2 cellular contexts compared by ENCODE assay signal in the genomic region with DNA sequence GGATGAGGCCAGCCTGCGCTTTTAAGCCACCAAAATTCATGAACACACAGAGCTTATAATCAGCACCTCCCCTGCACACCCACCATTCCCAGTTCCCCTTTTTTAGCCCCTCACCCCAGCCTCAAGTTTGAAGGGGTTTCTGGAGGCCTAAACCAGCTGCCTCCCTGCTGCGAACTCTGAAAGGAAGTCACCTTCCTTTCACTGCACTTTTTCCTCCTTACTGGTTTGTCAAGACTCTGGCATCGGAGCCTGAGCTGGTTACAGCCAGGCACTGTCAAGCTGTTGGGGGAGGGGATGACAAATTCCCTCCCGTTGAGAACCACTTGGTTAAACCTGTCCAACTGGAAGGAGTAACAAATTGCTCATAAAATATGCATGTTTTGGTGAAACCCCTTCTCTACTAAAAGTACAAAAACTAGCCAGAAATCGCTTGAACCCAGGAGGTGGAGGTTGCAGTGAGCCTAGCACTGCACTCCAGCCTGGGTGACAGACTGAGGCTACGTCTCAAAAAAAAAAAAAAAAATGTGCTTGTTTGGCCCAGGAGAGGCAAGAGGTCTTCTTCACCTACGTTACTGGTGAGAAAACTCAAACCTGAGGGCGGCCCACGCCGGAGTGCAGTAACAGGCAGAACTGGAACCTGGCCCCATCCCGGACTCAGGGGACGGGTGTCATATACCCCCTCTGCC.
A peak's percentile ranks its signal among the peaks of the same experiment; 100 is the strongest.
TF ChIP-seq lines count a peak whose summit lies in the region.

No MANE protein-coding gene starts in this region.

TF ChIP-seq in GM12878, 131 proteins besides CTCF, POLR2A, EP300 and RAD21 (continues in another document):
- TF ChIP-seq, protein P1, sequence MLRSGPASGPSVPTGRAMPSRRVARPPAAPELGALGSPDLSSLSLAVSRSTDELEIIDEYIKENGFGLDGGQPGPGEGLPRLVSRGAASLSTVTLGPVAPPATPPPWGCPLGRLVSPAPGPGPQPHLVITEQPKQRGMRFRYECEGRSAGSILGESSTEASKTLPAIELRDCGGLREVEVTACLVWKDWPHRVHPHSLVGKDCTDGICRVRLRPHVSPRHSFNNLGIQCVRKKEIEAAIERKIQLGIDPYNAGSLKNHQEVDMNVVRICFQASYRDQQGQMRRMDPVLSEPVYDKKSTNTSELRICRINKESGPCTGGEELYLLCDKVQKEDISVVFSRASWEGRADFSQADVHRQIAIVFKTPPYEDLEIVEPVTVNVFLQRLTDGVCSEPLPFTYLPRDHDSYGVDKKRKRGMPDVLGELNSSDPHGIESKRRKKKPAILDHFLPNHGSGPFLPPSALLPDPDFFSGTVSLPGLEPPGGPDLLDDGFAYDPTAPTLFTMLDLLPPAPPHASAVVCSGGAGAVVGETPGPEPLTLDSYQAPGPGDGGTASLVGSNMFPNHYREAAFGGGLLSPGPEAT (IDR thresholded peaks at IDR 0.05; ENCODE audit: low read depth): 0 out of 2 replicates have a peak, but pooled peaks have one; percentile 78
- TF ChIP-seq TBL1XR1 (IDR thresholded peaks at IDR 0.05; ENCODE audit: low read depth, low read length): 0 out of 2 replicates have a peak, but pooled peaks have one; percentile 38
- no peak for TF ChIP-seq CBX3 (IDR thresholded peaks at IDR 0.05; ENCODE audit: borderline replicate concordance, low read depth)
- TF ChIP-seq SREBF2 (IDR thresholded peaks at IDR 0.05; ENCODE audit: low read length): no peak
- TF ChIP-seq, protein P2, sequence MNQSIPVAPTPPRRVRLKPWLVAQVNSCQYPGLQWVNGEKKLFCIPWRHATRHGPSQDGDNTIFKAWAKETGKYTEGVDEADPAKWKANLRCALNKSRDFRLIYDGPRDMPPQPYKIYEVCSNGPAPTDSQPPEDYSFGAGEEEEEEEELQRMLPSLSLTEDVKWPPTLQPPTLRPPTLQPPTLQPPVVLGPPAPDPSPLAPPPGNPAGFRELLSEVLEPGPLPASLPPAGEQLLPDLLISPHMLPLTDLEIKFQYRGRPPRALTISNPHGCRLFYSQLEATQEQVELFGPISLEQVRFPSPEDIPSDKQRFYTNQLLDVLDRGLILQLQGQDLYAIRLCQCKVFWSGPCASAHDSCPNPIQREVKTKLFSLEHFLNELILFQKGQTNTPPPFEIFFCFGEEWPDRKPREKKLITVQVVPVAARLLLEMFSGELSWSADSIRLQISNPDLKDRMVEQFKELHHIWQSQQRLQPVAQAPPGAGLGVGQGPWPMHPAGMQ (IDR thresholded peaks at IDR 0.05; ENCODE audit: borderline replicate concordance): 0 out of 2 replicates have a peak, but pooled peaks have one; percentile 6
- TF ChIP-seq EZH2 (IDR thresholded peaks at IDR 0.05; ENCODE audit: borderline replicate concordance, control insufficient read depth, low read depth, low read length): no peak
- TF ChIP-seq, protein P3, sequence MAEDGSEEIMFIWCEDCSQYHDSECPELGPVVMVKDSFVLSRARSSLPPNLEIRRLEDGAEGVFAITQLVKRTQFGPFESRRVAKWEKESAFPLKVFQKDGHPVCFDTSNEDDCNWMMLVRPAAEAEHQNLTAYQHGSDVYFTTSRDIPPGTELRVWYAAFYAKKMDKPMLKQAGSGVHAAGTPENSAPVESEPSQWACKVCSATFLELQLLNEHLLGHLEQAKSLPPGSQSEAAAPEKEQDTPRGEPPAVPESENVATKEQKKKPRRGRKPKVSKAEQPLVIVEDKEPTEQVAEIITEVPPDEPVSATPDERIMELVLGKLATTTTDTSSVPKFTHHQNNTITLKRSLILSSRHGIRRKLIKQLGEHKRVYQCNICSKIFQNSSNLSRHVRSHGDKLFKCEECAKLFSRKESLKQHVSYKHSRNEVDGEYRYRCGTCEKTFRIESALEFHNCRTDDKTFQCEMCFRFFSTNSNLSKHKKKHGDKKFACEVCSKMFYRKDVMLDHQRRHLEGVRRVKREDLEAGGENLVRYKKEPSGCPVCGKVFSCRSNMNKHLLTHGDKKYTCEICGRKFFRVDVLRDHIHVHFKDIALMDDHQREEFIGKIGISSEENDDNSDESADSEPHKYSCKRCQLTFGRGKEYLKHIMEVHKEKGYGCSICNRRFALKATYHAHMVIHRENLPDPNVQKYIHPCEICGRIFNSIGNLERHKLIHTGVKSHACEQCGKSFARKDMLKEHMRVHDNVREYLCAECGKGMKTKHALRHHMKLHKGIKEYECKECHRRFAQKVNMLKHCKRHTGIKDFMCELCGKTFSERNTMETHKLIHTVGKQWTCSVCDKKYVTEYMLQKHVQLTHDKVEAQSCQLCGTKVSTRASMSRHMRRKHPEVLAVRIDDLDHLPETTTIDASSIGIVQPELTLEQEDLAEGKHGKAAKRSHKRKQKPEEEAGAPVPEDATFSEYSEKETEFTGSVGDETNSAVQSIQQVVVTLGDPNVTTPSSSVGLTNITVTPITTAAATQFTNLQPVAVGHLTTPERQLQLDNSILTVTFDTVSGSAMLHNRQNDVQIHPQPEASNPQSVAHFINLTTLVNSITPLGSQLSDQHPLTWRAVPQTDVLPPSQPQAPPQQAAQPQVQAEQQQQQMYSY (CRISPR knock-in tag; IDR thresholded peaks at IDR 0.05): no peak
- TF ChIP-seq RB1 (IDR thresholded peaks at IDR 0.05; ENCODE audit: borderline replicate concordance): peak; percentile 39; the same call in 1 of the 2 replicates
- TF ChIP-seq PML (IDR thresholded peaks at IDR 0.05; ENCODE audit: low read length): peak; percentile 87
- peak in 1 of 2 experiments; percentile 82; a peak in 2 of 3 replicates for TF ChIP-seq EGR1 (IDR thresholded peaks at IDR 0.05; ENCODE audit: borderline replicate concordance in 1 of 2, low read depth in 2 of 2, low read length in 2 of 2)
- TF ChIP-seq SIX5 (IDR thresholded peaks at IDR 0.05; ENCODE audit: low read depth, low read length, severe bottlenecking): no peak
- TF ChIP-seq MTA2 (IDR thresholded peaks at IDR 0.05; ENCODE audit: low read depth): peak; percentile 86
- TF ChIP-seq, protein P4, sequence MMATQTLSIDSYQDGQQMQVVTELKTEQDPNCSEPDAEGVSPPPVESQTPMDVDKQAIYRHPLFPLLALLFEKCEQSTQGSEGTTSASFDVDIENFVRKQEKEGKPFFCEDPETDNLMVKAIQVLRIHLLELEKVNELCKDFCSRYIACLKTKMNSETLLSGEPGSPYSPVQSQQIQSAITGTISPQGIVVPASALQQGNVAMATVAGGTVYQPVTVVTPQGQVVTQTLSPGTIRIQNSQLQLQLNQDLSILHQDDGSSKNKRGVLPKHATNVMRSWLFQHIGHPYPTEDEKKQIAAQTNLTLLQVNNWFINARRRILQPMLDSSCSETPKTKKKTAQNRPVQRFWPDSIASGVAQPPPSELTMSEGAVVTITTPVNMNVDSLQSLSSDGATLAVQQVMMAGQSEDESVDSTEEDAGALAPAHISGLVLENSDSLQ (IDR thresholded peaks at IDR 0.05): peak; percentile 27; the same call in 1 of the 2 replicates
- peak; percentile 40 for TF ChIP-seq RELA (IDR thresholded peaks at IDR 0.05; ENCODE audit: borderline replicate concordance, partially characterized antibody)
- TF ChIP-seq STAT1 (conservative IDR thresholded peaks at IDR 0.05): no peak
- peak; percentile 46; the same call in 1 of the 2 replicates for TF ChIP-seq BMI1 (IDR thresholded peaks at IDR 0.05; ENCODE audit: borderline replicate concordance)
- TF ChIP-seq, protein P5, sequence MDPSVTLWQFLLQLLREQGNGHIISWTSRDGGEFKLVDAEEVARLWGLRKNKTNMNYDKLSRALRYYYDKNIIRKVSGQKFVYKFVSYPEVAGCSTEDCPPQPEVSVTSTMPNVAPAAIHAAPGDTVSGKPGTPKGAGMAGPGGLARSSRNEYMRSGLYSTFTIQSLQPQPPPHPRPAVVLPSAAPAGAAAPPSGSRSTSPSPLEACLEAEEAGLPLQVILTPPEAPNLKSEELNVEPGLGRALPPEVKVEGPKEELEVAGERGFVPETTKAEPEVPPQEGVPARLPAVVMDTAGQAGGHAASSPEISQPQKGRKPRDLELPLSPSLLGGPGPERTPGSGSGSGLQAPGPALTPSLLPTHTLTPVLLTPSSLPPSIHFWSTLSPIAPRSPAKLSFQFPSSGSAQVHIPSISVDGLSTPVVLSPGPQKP (IDR thresholded peaks at IDR 0.05; ENCODE audit: low read depth, low read length): no peak

TF ChIP-seq in neural cell, 6 proteins besides CTCF, POLR2A, EP300 and RAD21:
- TF ChIP-seq SMC3 (conservative IDR thresholded peaks at IDR 0.05; ENCODE audit: poor library complexity) (no peak), EZH2 (IDR thresholded peaks at IDR 0.05; ENCODE audit: borderline replicate concordance, insufficient read depth, low read length, poor library complexity, severe bottlenecking) (no peak), TAF1 (IDR thresholded peaks at IDR 0.05; ENCODE audit: low read depth) (no peak)
